Comparison of ENCODE assay signal across 15 cellular contexts in the genomic region with DNA sequence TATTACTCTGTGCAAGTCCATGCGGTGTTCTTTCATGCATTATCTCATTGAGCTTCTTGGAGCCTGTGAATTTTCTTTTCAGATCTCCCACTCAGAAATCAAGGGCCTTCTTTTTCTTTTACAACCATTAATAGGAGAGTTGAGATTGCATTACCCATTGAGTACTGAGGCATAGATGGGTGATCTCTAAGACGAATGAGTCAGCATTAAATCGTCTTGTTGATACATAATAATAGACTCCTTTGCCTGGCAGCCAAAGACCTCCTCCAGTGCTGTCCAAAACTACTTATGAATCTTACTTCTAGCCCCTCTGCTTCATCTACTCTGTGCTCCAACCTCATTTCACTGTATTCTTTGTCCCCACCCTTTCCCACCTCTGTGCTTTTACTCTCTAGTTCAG.
A peak's percentile ranks its signal among the peaks of the same experiment; 100 is the strongest.
DNase-seq lines count a peak whose midpoint lies in the region; ATAC-seq, FAIRE-seq and TF ChIP-seq lines count a peak whose summit lies in the region.
"Had no signal": no experiment of that assay in that cellular context is flagged by ENCODE, and none has a peak within 500 bp of the region (broad histone marks: within the 10 kb centered on the region; RNA-seq: fewer than 3 reads in every experiment).

No MANE protein-coding gene starts in this region.

- H3K9me3 ChIP-seq in K562 (replicated peaks; ENCODE audit: control insufficient read depth, insufficient read depth, low read depth, low read length) (no peaks in the 10 kb centered on the region), pancreas (no peaks in the 10 kb centered on the region)

- no peaks in the 10 kb centered on the region for H3K9me1 ChIP-seq in K562 (ENCODE audit: control insufficient read depth, insufficient read depth, low read length)

- H3K79me2 ChIP-seq in K562 (ENCODE audit: control insufficient read depth, insufficient read depth, low read length): no peaks in the 10 kb centered on the region

- H2AFZ ChIP-seq in K562 (ENCODE audit: low read depth, low read length): no peak overlapping the region

- H3K27ac ChIP-seq in K562 (ENCODE audit: extremely low read depth, low read depth, low read length) (no peak overlapping the region), pancreas (no peak overlapping the region)
- H3K27ac ChIP-seq: coronary artery had no signal

- no peak overlapping the region for H3K9ac ChIP-seq in K562 (ENCODE audit: insufficient read depth in 1 of 2, low read depth in 2 of 2, low read length in 2 of 2)

- no peak for TF ChIP-seq POLR2A in K562 (conservative IDR thresholded peaks at IDR 0.05)

- peak overlapping the region in 1 of 2 donors; percentile 5 for H3K27ac Mint-ChIP-seq in stimulated activated naive CD8-positive, alpha-beta T cell treated with anti-CD3 and anti-CD28 coated beads, Interleukin-15, amount 100 ng/mL, for 72 hours
- no peak overlapping the region for H3K27ac Mint-ChIP-seq in activated T-cell treated with anti-CD3 and anti-CD28 coated beads, Interleukin-2, amount 50 U/mL, for 24 hours
- H3K27ac Mint-ChIP-seq: activated B cell treated with CpG ODN at 0.5 μM for 24 hours had no signal

- intact Hi-C loops in K562 (cut with micrococcal nuclease) (no loop called here), pancreas (cut with DNase I) (no loop called here)

- CTCF ChIA-PET in K562 (lab: Yijun Ruan, JAX; ENCODE audit: low intra/inter-chr PET ratio): no interaction called here

- FAIRE-seq in K562 (lab: Jason Lieb, UNC) (no peak), pancreas (lab: Jason Lieb, UNC) (no peak)

- H3K4me3 ChIP-seq in K562 (no peak overlapping the region), pancreas (no peak overlapping the region)
- H3K4me3 ChIP-seq: coronary artery had no signal

- H3K27me3 Mint-ChIP-seq in stimulated activated naive CD8-positive, alpha-beta T cell treated with anti-CD3 and anti-CD28 coated beads, Interleukin-15, amount 100 ng/mL, for 72 hours: peaks cover 7% of the 10 kb centered on the region
- H3K27me3 Mint-ChIP-seq in activated T-cell treated with anti-CD3 and anti-CD28 coated beads, Interleukin-2, amount 50 U/mL, for 24 hours: peaks cover 7% of the 10 kb centered on the region
- H3K27me3 Mint-ChIP-seq: activated B cell treated with CpG ODN at 0.5 μM for 24 hours had no signal

- ATAC-seq in K562 (no peak; the same call in 2 of the 3 replicates), pancreas (no peak)
- ATAC-seq in stimulated activated naive CD8-positive, alpha-beta T cell treated with anti-CD3 and anti-CD28 coated beads, Interleukin-15, amount 100 ng/mL, for 72 hours: no peak

- no peak overlapping the region for H3K4me2 ChIP-seq in K562 (ENCODE audit: insufficient read depth, low read length)

- no peak for TF ChIP-seq EP300 in K562 (IDR thresholded peaks at IDR 0.05; ENCODE audit: low read length)

- no peaks in the 10 kb centered on the region for H3K9me3 Mint-ChIP-seq in stimulated activated naive CD8-positive, alpha-beta T cell treated with anti-CD3 and anti-CD28 coated beads, Interleukin-15, amount 100 ng/mL, for 72 hours
- H3K9me3 Mint-ChIP-seq in activated T-cell treated with anti-CD3 and anti-CD28 coated beads, Interleukin-2, amount 50 U/mL, for 24 hours: no peaks in the 10 kb centered on the region
- H3K9me3 Mint-ChIP-seq: activated B cell treated with CpG ODN at 0.5 μM for 24 hours had no signal

- no peaks in the 10 kb centered on the region for H4K20me1 ChIP-seq in K562 (replicated peaks; ENCODE audit: control insufficient read depth, insufficient read depth, low read length)

- POLR2A ChIA-PET in K562 (lab: Yijun Ruan, JAX): interaction anchor here (0.9 to 2.2 kb wide), 3 partner anchors 8 to 20 kb away, joined by 3 to 8 read pairs (median 5); no protein-coding TSS in a partner anchor

- no peak overlapping the region for H3K4me3 Mint-ChIP-seq in stimulated activated naive CD8-positive, alpha-beta T cell treated with anti-CD3 and anti-CD28 coated beads, Interleukin-15, amount 100 ng/mL, for 72 hours
- no peak overlapping the region for H3K4me3 Mint-ChIP-seq in activated T-cell treated with anti-CD3 and anti-CD28 coated beads, Interleukin-2, amount 50 U/mL, for 24 hours
- H3K4me3 Mint-ChIP-seq: activated B cell treated with CpG ODN at 0.5 μM for 24 hours had no signal

- H3K36me3 ChIP-seq in K562 (ENCODE audit: control insufficient read depth, insufficient read depth, low read length) (no peaks in the 10 kb centered on the region), pancreas (no peaks in the 10 kb centered on the region)

- H3K4me1 ChIP-seq in K562 (replicated peaks in 1 of 2; ENCODE audit: control insufficient read depth in 2 of 2, insufficient read depth in 2 of 2, low read length in 2 of 2) (no peaks in the 10 kb centered on the region), pancreas (no peaks in the 10 kb centered on the region)

- in situ Hi-C loops in Caki2 (cut with HindIII; ENCODE audit: low pct_unique_long_range_greater_than_20kb, low sequenced_read_pairs): no loop called here
- in situ Hi-C loops in K562 (cut with MboI): no loop called here

- TF ChIP-seq RAD21 in K562 (CRISPR knock-in tag; conservative IDR thresholded peaks at IDR 0.05 in 1 of 2, IDR thresholded peaks at IDR 0.05 in 1 of 2): no peak

- BruUV-seq in K562 (replicated peaks; lab: Mats Ljungman, UMichigan): no TSS peak

- DNase-seq in Caki2 (ENCODE audit: low read depth) (peak; percentile 50), M059J (ENCODE audit: low read depth) (peak; percentile 20), K562 (ENCODE audit: extremely low read depth in 1 of 4, low spot score in 3 of 4) (no peak), kidney tubule cell (ENCODE audit: low spot score) (peak; percentile 67), pancreas (no peak), RKO (ENCODE audit: low spot score) (no peak)
- no peak for DNase-seq in stimulated activated naive CD8-positive, alpha-beta T cell treated with anti-CD3 and anti-CD28 coated beads, Interleukin-15, amount 100 ng/mL, for 72 hours
- no peak for DNase-seq in activated T-cell treated with anti-CD3 and anti-CD28 coated beads, Interleukin-2, amount 50 U/mL, for 24 hours
- DNase-seq: activated B cell treated with CpG ODN at 0.5 μM for 24 hours; activated effector memory CD4-positive, alpha-beta T cell treated with anti-CD3 and anti-CD28 coated beads, Interleukin-2, amount 50 U/mL, for 16 hours; AML-193; mesenchymal stem cell; Right ventricle myocardium superior; substantia nigra had no signal

- no peak for TF ChIP-seq CTCF in K562 (IDR thresholded peaks at IDR 0.05 in 2 of 3, conservative IDR thresholded peaks at IDR 0.05 in 1 of 3; ENCODE audit: insufficient read depth in 2 of 3, low read depth in 1 of 3, low read length in 3 of 3)
- TF ChIP-seq CTCF in pancreas (IDR thresholded peaks at IDR 0.05): no peak

- 4% methylated on average over 3 of the region's 3 CpGs for WGBS in K562 (ENCODE audit: insufficient coverage, low coverage, missing lambda C conversion rate)
- 70 to 73% methylated on average over 3 of the region's 3 CpGs for WGBS in pancreas, 2 donors

- H3K4me1 Mint-ChIP-seq in stimulated activated naive CD8-positive, alpha-beta T cell treated with anti-CD3 and anti-CD28 coated beads, Interleukin-15, amount 100 ng/mL, for 72 hours: no peaks in the 10 kb centered on the region
- no peaks in the 10 kb centered on the region for H3K4me1 Mint-ChIP-seq in activated T-cell treated with anti-CD3 and anti-CD28 coated beads, Interleukin-2, amount 50 U/mL, for 24 hours (ENCODE audit: low read depth)
- H3K4me1 Mint-ChIP-seq: activated B cell treated with CpG ODN at 0.5 μM for 24 hours had no signal

- peaks cover 4 to 19% of the 10 kb centered on the region in 2 experiments; a peak in 4 of 5 replicates for H3K27me3 ChIP-seq in K562 (ENCODE audit: control insufficient read depth in 2 of 2, insufficient read depth in 2 of 2, low read length in 2 of 2)
- H3K27me3 ChIP-seq in pancreas: no peaks in the 10 kb centered on the region

- no peaks in the 10 kb centered on the region for H3K36me3 Mint-ChIP-seq in activated T-cell treated with anti-CD3 and anti-CD28 coated beads, Interleukin-2, amount 50 U/mL, for 24 hours (ENCODE audit: low read depth)

TF ChIP-seq in K562, 482 proteins besides CTCF, POLR2A, EP300 and RAD21 (continues in another document):
- TF ChIP-seq MAFK (IDR thresholded peaks at IDR 0.05; ENCODE audit: low read length) (peak; percentile 41; the same call in 1 of the 2 replicates), SRSF7 (optimal IDR thresholded peaks at IDR 0.05; ENCODE audit: low read depth, low read length) (no peak), BCOR (IDR thresholded peaks at IDR 0.05) (no peak), ZNF224 (CRISPR knock-in tag; IDR thresholded peaks at IDR 0.05) (no peak), NFE2L1 (tag; IDR thresholded peaks at IDR 0.05; ENCODE audit: borderline replicate concordance, low read depth) (peak; percentile 69; the same call in 1 of the 2 replicates), ILK (tag; IDR thresholded peaks at IDR 0.05; ENCODE audit: borderline replicate concordance, low read depth) (no peak), ZNF316 (IDR thresholded peaks at IDR 0.05) (peak; percentile 82), C11orf30 (IDR thresholded peaks at IDR 0.05; ENCODE audit: low read depth) (peak; percentile 76), MAFG (tag; conservative IDR thresholded peaks at IDR 0.05) (peak; percentile 86), NFE2 (IDR thresholded peaks at IDR 0.05; ENCODE audit: low read depth) (peak; percentile 69), MAFF (IDR thresholded peaks at IDR 0.05; ENCODE audit: low read length) (peak; percentile 76)
- TF ChIP-seq, protein P1, sequence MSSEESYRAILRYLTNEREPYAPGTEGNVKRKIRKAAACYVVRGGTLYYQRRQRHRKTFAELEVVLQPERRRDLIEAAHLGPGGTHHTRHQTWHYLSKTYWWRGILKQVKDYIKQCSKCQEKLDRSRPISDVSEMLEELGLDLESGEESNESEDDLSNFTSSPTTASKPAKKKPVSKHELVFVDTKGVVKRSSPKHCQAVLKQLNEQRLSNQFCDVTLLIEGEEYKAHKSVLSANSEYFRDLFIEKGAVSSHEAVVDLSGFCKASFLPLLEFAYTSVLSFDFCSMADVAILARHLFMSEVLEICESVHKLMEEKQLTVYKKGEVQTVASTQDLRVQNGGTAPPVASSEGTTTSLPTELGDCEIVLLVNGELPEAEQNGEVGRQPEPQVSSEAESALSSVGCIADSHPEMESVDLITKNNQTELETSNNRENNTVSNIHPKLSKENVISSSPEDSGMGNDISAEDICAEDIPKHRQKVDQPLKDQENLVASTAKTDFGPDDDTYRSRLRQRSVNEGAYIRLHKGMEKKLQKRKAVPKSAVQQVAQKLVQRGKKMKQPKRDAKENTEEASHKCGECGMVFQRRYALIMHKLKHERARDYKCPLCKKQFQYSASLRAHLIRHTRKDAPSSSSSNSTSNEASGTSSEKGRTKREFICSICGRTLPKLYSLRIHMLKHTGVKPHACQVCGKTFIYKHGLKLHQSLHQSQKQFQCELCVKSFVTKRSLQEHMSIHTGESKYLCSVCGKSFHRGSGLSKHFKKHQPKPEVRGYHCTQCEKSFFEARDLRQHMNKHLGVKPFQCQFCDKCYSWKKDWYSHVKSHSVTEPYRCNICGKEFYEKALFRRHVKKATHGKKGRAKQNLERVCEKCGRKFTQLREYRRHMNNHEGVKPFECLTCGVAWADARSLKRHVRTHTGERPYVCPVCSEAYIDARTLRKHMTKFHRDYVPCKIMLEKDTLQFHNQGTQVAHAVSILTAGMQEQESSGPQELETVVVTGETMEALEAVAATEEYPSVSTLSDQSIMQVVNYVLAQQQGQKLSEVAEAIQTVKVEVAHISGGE (CRISPR knock-in tag; IDR thresholded peaks at IDR 0.05): no peak

Comparison
In these comparisons a context has a peak if more than half of its experiments do, and no peak if none do; other contexts are left out.
1. DNase-seq: peak in Caki2 (single experiment), M059J (single experiment) and kidney tubule cell (single experiment); none in K562 (0 of 4), pancreas (0 of 6), stimulated activated naive CD8-positive, alpha-beta T cell treated with anti-CD3 and anti-CD28 coated beads, Interleukin-15, amount 100 ng/mL, for 72 hours (0 of 2), activated T-cell treated with anti-CD3 and anti-CD28 coated beads, Interleukin-2, amount 50 U/mL, for 24 hours (single experiment) and RKO (single experiment).